ENCODE assay signal across 14 cellular contexts in genomic region chr11:23897453-23898289, GRCh38.
DNase-seq lines count a peak whose midpoint lies in the region; ATAC-seq and TF ChIP-seq lines count a peak whose summit lies in the region.
"Had no signal": no experiment of that assay in that cellular context is flagged by ENCODE, and none has a peak within 500 bp of the region (broad histone marks: within the 10 kb centered on the region; RNA-seq: fewer than 3 reads in every experiment).

No MANE protein-coding gene starts in this region.

- H3F3A ChIP-seq in GM23248 (ENCODE audit: insufficient read depth): peaks cover 18% of the 10 kb centered on the region

- no peak for TF ChIP-seq POLR2A in spleen (IDR thresholded peaks at IDR 0.05)

- WGBS in GM23248 (ENCODE audit: low coverage in 1 of 2, low lambda C conversion rate in 2 of 2, missing lambda C conversion rate in 2 of 2), 2 experiments: 13 to 15% methylated on average over 9 of the region's 9 CpGs
- WGBS in spleen, 5 donors: 58 to 64% (median 60%) methylated on average over 9 of the region's 9 CpGs

- ATAC-seq in esophagus mucosa: no peak
- no peak for ATAC-seq in GM21723 (IDR thresholded peaks at IDR 0.05; ENCODE audit: unreplicated experiment)
- ATAC-seq in GM18519 (IDR thresholded peaks at IDR 0.05; ENCODE audit: low FRiP score, unreplicated experiment): no peak

- H3K27me3 ChIP-seq in GM23248 (replicated peaks; ENCODE audit: insufficient read depth) (no peaks in the 10 kb centered on the region), spleen (replicated peaks in 1 of 7) (no peaks in the 10 kb centered on the region)
- H3K27me3 ChIP-seq: thyroid gland had no signal

- H4K20me1 ChIP-seq in GM23248 (ENCODE audit: insufficient read depth): no peaks in the 10 kb centered on the region

- H3K9me2 ChIP-seq in GM23248 (ENCODE audit: insufficient read depth): no peaks in the 10 kb centered on the region

- peak overlapping the region; percentile 26 for H2AFZ ChIP-seq in GM23248

- in situ Hi-C loops in GM23248 (cut with MboI): no loop called here

- no peaks in the 10 kb centered on the region for H3K36me3 ChIP-seq in GM23248 (ENCODE audit: low read depth)
- H3K36me3 ChIP-seq in spleen: no peaks in the 10 kb centered on the region
- H3K36me3 ChIP-seq: thyroid gland had no signal

- peak overlapping the region; percentile 88 for H3K4me2 ChIP-seq in GM23248 (ENCODE audit: unreplicated experiment)

- H3K4me3 ChIP-seq in GM23248: peak overlapping the region; percentile 65
- no peak overlapping the region for H3K4me3 ChIP-seq in fibroblast of mammary gland (ENCODE audit: control insufficient read depth, low read depth, low read length)
- H3K4me3 ChIP-seq in spleen: no peak overlapping the region
- H3K4me3 ChIP-seq: thyroid gland had no signal

- no peak for TF ChIP-seq CTCF in fibroblast of mammary gland (conservative IDR thresholded peaks at IDR 0.05; ENCODE audit: control insufficient read depth, insufficient read depth, low read depth, low read length)
- no peak for TF ChIP-seq CTCF in spleen (IDR thresholded peaks at IDR 0.05 in 8 of 11, conservative IDR thresholded peaks at IDR 0.05 in 3 of 11)

- DNase-seq in GM23248: peak; percentile 93
- DNase-seq in SK-N-DZ (ENCODE audit: low spot score): peak; percentile 67
- DNase-seq in fibroblast of mammary gland (ENCODE audit: low read depth): peak; percentile 93
- peak; percentile 21 for DNase-seq in renal cortical epithelial cell (ENCODE audit: low read depth)
- no peak for DNase-seq in spleen
- DNase-seq: activated CD4-positive, alpha-beta T cell treated with anti-CD3 and anti-CD28 coated beads, Interleukin-2, amount 50 U/mL, for 1 hour; Calu3; central memory CD4-positive, alpha-beta T cell; naive B cell; NCI-H1417 treated with DMSO at 0.1 percent for 48 hours; thyroid gland had no signal

- H3K4me1 ChIP-seq in GM23248 (ENCODE audit: insufficient read depth) (peaks cover 41% of the 10 kb centered on the region), spleen (no peaks in the 10 kb centered on the region)
- H3K4me1 ChIP-seq: thyroid gland had no signal

- no peaks in the 10 kb centered on the region for H3K79me2 ChIP-seq in GM23248 (ENCODE audit: insufficient read depth)

- intact Hi-C loops in spleen (cut with DNase I; ENCODE audit: low total_unique reads): no loop called here

- H3K9ac ChIP-seq in GM23248: peak overlapping the region; percentile 70

- H3K9me3 ChIP-seq in GM23248 (ENCODE audit: low read depth): no peaks in the 10 kb centered on the region
- no peaks in the 10 kb centered on the region for H3K9me3 ChIP-seq in spleen
- H3K9me3 ChIP-seq: thyroid gland had no signal

- H3K27ac ChIP-seq in GM23248 (peak overlapping the region; percentile 86), spleen (no peak overlapping the region)
- H3K27ac ChIP-seq: thyroid gland had no signal
